ENCODE assay signal across 23 cellular contexts in genomic region chr1:167764458-167765330, GRCh38.
"Had no signal": no experiment of that assay in that cellular context is flagged by ENCODE, and none has a peak within 500 bp of the region (broad histone marks: within the 10 kb centered on the region; RNA-seq: fewer than 3 reads in every experiment).

No MANE protein-coding gene starts in this region.

- H3K79me2 ChIP-seq: parathyroid adenoma had no signal

- ATAC-seq: gastrocnemius medialis; mucosa of descending colon; stimulated activated naive CD8-positive, alpha-beta T cell treated with anti-CD3 and anti-CD28 coated beads, Interleukin-15, amount 100 ng/mL, for 72 hours; upper lobe of right lung had no signal

- H3K27ac ChIP-seq: gastrocnemius medialis, neural progenitor cell, parathyroid adenoma, suprapubic skin, transverse colon, upper lobe of right lung, uterus had no signal

- FAIRE-seq: keratinocyte had no signal

- DNase-seq: dorsolateral prefrontal cortex; effector CD4-positive, alpha-beta T cell; foreskin fibroblast; gastrocnemius medialis; head of caudate nucleus; mesenchymal stem cell; mucosa of descending colon; naive B cell; stimulated activated CD4-positive, alpha-beta T cell treated with anti-CD3 and anti-CD28 coated beads, Interleukin-12 subunit alpha, Interleukin-12 subunit beta, amount 100 ng/mL, for 4 hours; stimulated activated CD4-positive, alpha-beta T cell treated with anti-CD3 and anti-CD28 coated beads, Interleukin-1b, Interleukin-23, amount 100 ng/mL, for 48 hours; stimulated activated CD4-positive, alpha-beta T cell treated with anti-CD3 and anti-CD28 coated beads, Interleukin-4, amount 100 ng/mL, for 1 hour; stimulated activated CD8-positive, alpha-beta memory T cell treated with anti-CD3 and anti-CD28 coated beads, Interleukin-4, amount 100 ng/mL, for 48 hours; stimulated activated naive CD4-positive, alpha-beta T cell; stimulated activated naive CD8-positive, alpha-beta T cell treated with anti-CD3 and anti-CD28 coated beads, Interleukin-15, amount 100 ng/mL, for 72 hours; transverse colon; upper lobe of right lung; uterus had no signal

- H3K36me3 ChIP-seq: neural progenitor cell, uterus had no signal

- H3K27me3 ChIP-seq: gastrocnemius medialis, neural progenitor cell, suprapubic skin, transverse colon, upper lobe of right lung, uterus had no signal

- H2AFZ ChIP-seq: neural progenitor cell, parathyroid adenoma had no signal

- H3K4me3 ChIP-seq: gastrocnemius medialis, lung, mucosa of descending colon, neural progenitor cell, smooth muscle cell, suprapubic skin, transverse colon, upper lobe of right lung, uterus had no signal

- H3K4me1 ChIP-seq: parathyroid adenoma had no signal

- H3K4me2 ChIP-seq: neural progenitor cell, smooth muscle cell had no signal

- H3K9ac ChIP-seq: neural progenitor cell, parathyroid adenoma had no signal

- H3K9me3 ChIP-seq: gastrocnemius medialis, mucosa of descending colon, suprapubic skin, transverse colon, upper lobe of right lung, uterus had no signal
